ENCODE assay signal across 18 cellular contexts in the genomic region with DNA sequence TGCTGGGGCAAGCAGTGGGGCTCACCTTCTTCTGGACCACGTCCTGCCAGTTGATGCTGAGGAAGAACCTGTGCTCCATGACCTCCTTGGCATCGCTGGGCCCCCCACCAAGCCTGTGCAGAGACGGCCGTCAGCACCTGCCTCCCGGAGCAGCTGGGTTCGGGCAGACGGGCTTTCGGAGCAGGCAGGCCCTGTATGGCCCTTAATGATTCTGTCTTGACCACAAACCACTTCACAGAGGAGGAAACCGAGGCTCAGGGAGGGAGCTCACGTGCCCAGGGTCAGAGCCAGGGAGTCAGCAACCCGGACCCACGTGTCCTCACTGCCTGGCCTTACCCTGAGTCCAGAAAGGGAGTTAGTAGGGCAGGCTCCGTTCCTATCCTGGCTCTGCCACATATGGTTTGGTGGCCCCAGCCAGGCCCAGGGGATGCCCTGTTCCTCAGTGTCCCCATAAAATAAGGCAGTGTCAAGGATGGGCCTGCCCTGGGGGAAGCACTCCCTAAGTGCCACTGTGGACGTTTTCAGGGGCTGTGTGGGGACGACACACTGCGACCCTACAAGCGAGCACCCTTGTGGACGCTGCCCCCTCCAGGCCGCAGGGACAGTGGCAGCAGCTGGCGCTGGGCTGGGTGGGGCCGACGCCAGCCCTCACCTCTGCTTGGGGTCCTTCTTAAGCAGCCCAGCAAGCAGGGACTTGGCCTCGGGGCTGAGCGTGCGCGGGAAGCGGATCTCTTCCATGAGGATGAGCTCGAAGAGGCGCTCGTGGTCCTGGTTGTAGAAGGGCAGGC. TPM values are rescaled to one million over a fixed set of nuclear protein-coding genes. Genes with fewer than 3 reads are reported as not detected.
DNase-seq lines count a peak whose midpoint lies in the region; ATAC-seq and TF ChIP-seq lines count a peak whose summit lies in the region.
"Had no signal": no experiment of that assay in that cellular context is flagged by ENCODE, and none has a peak within 500 bp of the region (broad histone marks: within the 10 kb centered on the region; RNA-seq: fewer than 3 reads in every experiment).

No MANE protein-coding gene starts in this region.

- intact Hi-C loops in Right ventricle myocardium superior (cut with DNase I) = no loop called here

- H3K4me3 ChIP-seq in right atrium auricular region (no peak overlapping the region), RWPE2 (ENCODE audit: severe bottlenecking) (no peak overlapping the region)
- H3K4me3 ChIP-seq: colonic mucosa, psoas muscle, tibial artery had no signal

- TF ChIP-seq CTCF in right atrium auricular region (IDR thresholded peaks at IDR 0.05) = no peak
- no peak for TF ChIP-seq CTCF in RWPE2 (IDR thresholded peaks at IDR 0.05; ENCODE audit: poor library complexity, severe bottlenecking)
- TF ChIP-seq CTCF in foreskin keratinocyte (conservative IDR thresholded peaks at IDR 0.05) = peak; percentile 36

- H3K4me1 ChIP-seq in right atrium auricular region = peaks cover 0 to 17% of the 10 kb centered on the region in 2 donors
- no peaks in the 10 kb centered on the region for H3K4me1 ChIP-seq in RWPE2 (ENCODE audit: insufficient read depth, poor library complexity, severe bottlenecking)
- H3K4me1 ChIP-seq in foreskin keratinocyte = no peaks in the 10 kb centered on the region
- H3K4me1 ChIP-seq: colonic mucosa had no signal

- H3K27ac ChIP-seq in right atrium auricular region (no peak overlapping the region), RWPE2 (ENCODE audit: poor library complexity, severe bottlenecking) (no peak overlapping the region), foreskin keratinocyte (no peak overlapping the region)
- H3K27ac ChIP-seq: colonic mucosa, psoas muscle, tibial artery had no signal

- no peaks in the 10 kb centered on the region for H3K27me3 ChIP-seq in right atrium auricular region
- no peaks in the 10 kb centered on the region for H3K27me3 ChIP-seq in RWPE2 (ENCODE audit: insufficient read depth, poor library complexity, severe bottlenecking)
- no peaks in the 10 kb centered on the region for H3K27me3 ChIP-seq in foreskin keratinocyte
- H3K27me3 ChIP-seq: colonic mucosa, tibial artery had no signal

- H3K36me3 ChIP-seq in right atrium auricular region (peaks cover 61% of the 10 kb centered on the region), RWPE2 (ENCODE audit: low read depth) (peaks cover 33% of the 10 kb centered on the region)

- DNase-seq in Right ventricle myocardium superior (peak; percentile 41), right atrium auricular region (ENCODE audit: low spot score) (no peak), RWPE2 (ENCODE audit: low spot score) (peak; percentile 57), foreskin keratinocyte (no peak)
- no peak for DNase-seq in activated naive CD4-positive, alpha-beta T cell treated with Interleukin-2 at 50 U/mL for 16 hours
- DNase-seq in effector CD4-positive, alpha-beta T cell = no peak
- DNase-seq: activated CD4-positive, CD25-positive, alpha-beta regulatory T cell treated with anti-CD3 and anti-CD28 coated beads, Interleukin-2, amount 50 U/mL, for 72 hours; activated naive CD8-positive, alpha-beta T cell treated with anti-CD3 and anti-CD28 coated beads, Interleukin-2, amount 50 U/mL, for 24 hours; colonic mucosa; DMS79 treated with DMSO at 0.1 percent for 48 hours; GOT3; NK-92 treated with Interleukin-12 subunit alpha and Interleukin-12 subunit beta, amount 100 ng/mL, for 24 hours; psoas muscle had no signal

- H3K9me3 ChIP-seq in right atrium auricular region (no peaks in the 10 kb centered on the region), RWPE2 (ENCODE audit: severe bottlenecking) (no peaks in the 10 kb centered on the region)
- H3K9me3 ChIP-seq: colonic mucosa, psoas muscle, tibial artery had no signal

- ATAC-seq in Right ventricle myocardium superior (ENCODE audit: poor library complexity) (no peak), RWPE2 (ENCODE audit: low read depth) (no peak), foreskin keratinocyte (no peak), GM18867 (IDR thresholded peaks at IDR 0.05; ENCODE audit: unreplicated experiment) (no peak), HG02840 (IDR thresholded peaks at IDR 0.05; ENCODE audit: low FRiP score, unreplicated experiment) (no peak)
- ATAC-seq: activated naive CD8-positive, alpha-beta T cell treated with anti-CD3 and anti-CD28 coated beads, Interleukin-2, amount 50 U/mL, for 24 hours; psoas muscle had no signal

RNA-seq across cellular contexts. Expression of a gene that starts 8.9 kb away (rescaled TPM):
- total RNA-seq in Right ventricle myocardium superior (not detected), right atrium auricular region (not detected), foreskin keratinocyte (0.11 and 0.24 TPM in 2 replicates)
- 0.29 and 0.38 TPM in 2 replicates for polyA plus RNA-seq in foreskin keratinocyte
- total RNA-seq: psoas muscle had no signal

RNA-seq across cellular contexts. Expression of a gene that starts 17.2 kb away (rescaled TPM):
- total RNA-seq in Right ventricle myocardium superior (not detected), right atrium auricular region (not detected), foreskin keratinocyte (not detected in 2 replicates)
- not detected in 2 replicates for polyA plus RNA-seq in foreskin keratinocyte
- total RNA-seq: mucosa of gallbladder, psoas muscle had no signal
- polyA plus RNA-seq: AG04450 had no signal

RNA-seq across cellular contexts. Expression of a gene that starts 44.2 kb away (rescaled TPM):
- 18.1 TPM for total RNA-seq in Right ventricle myocardium superior
- 10 to 100 TPM; 12.3 to 13.6 TPM for total RNA-seq in right atrium auricular region
- total RNA-seq in foreskin keratinocyte = 8.7 and 9.2 TPM in 2 replicates
- polyA plus RNA-seq in foreskin keratinocyte = 8.1 and 9.7 TPM in 2 replicates

RNA-seq across cellular contexts. Expression of a gene that starts 49.7 kb away (rescaled TPM):
- total RNA-seq in Right ventricle myocardium superior = 126 TPM
- 10 to 100 TPM; 63.3 to 76.7 TPM for total RNA-seq in right atrium auricular region
- total RNA-seq in foreskin keratinocyte = 110 and 111 TPM in 2 replicates
- polyA plus RNA-seq in foreskin keratinocyte = 81.6 and 89.1 TPM in 2 replicates

Comparison
In these comparisons a context has a peak if more than half of its experiments do, and no peak if none do; other contexts are left out.
1. DNase-seq: peak in Right ventricle myocardium superior (single experiment) and RWPE2 (single experiment); none in right atrium auricular region (single experiment), foreskin keratinocyte (0 of 2), activated naive CD4-positive, alpha-beta T cell treated with Interleukin-2 at 50 U/mL for 16 hours (single experiment) and effector CD4-positive, alpha-beta T cell (single experiment).